8 cellular contexts compared by ENCODE assay signal in the genomic region with DNA sequence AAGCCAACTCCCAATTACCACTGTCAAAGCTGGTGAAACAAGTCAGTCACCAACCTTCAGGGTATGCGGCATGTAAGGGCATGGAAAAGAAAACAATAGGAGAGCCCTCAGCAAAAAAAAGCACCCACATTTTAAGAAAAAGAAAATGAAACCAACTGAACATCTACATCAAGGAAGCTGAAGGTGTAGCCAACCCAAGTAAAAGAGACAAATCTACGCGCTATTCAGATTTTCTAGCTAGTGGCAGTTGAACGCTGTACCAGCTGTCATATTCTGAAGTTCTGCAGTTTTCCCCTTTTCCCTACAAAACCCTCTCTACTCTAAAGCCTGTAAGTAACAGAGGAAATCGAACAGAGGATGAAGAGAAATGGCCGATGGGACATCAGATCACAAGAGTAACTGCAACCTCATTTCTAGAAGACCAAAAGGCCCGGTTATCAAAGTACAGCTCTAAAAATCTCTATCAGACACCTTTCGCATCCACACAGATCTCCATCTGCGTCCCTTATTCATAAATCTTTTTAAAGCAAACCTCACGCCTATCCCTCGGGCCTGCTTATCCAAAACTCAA. TPM values are rescaled to one million over a fixed set of nuclear protein-coding genes. Genes with fewer than 3 reads are reported as not detected.
DNase-seq lines count a peak whose midpoint lies in the region; ATAC-seq and TF ChIP-seq lines count a peak whose summit lies in the region.

No MANE protein-coding gene starts in this region.

- H3K36me3 ChIP-seq in prostate gland: no peaks in the 10 kb centered on the region

- intact Hi-C loops in prostate gland (cut with DNase I): loop anchor here (10.0 kb wide), 1 partner anchor 61 kb away; no protein-coding TSS in a partner anchor

- peak overlapping the region; percentile 93 for H3K4me3 Mint-ChIP-seq in stimulated activated naive CD8-positive, alpha-beta T cell treated with anti-CD3 and anti-CD28 coated beads, Interleukin-15, Interleukin-2, amounts not matched to agents 100 ng/mL and 50 ng/mL, for 24 hours
- peak overlapping the region; percentile 97 for H3K4me3 Mint-ChIP-seq in T-helper 17 cell

- no peak for TF ChIP-seq POLR2A in prostate gland (IDR thresholded peaks at IDR 0.05)

- WGBS in prostate gland: 5% methylated on average over 11 of the region's 11 CpGs

- peaks cover 11% of the 10 kb centered on the region for H3K36me3 Mint-ChIP-seq in stimulated activated naive CD8-positive, alpha-beta T cell treated with anti-CD3 and anti-CD28 coated beads, Interleukin-15, Interleukin-2, amounts not matched to agents 100 ng/mL and 50 ng/mL, for 24 hours (ENCODE audit: low read depth)
- peaks cover 6% of the 10 kb centered on the region for H3K36me3 Mint-ChIP-seq in T-helper 17 cell (ENCODE audit: low read depth)

- peak overlapping the region; percentile 81 to 91 for H3K27ac ChIP-seq in prostate gland

- DNase-seq in stimulated activated naive CD8-positive, alpha-beta T cell treated with anti-CD3 and anti-CD28 coated beads, Interleukin-15, Interleukin-2, amounts not matched to agents 100 U/mL and 50 U/mL, for 24 hours: no peak
- DNase-seq in T-helper 17 cell (no peak), fibroblast of pulmonary artery (ENCODE audit: low read depth) (no peak), prostate gland (ENCODE audit: low spot score) (no peak), mucosa of gallbladder (ENCODE audit: low spot score) (no peak), NCI-H2029 treated with DMSO at 0.1 percent for 48 hours (lab: John Stamatoyannopoulos, UW) (no peak)
- DNase-seq in stimulated activated CD4-positive, alpha-beta T cell treated with anti-CD3 and anti-CD28 coated beads, Interleukin-4, amount 100 ng/mL, for 24 hours: no peak

- ATAC-seq in stimulated activated naive CD8-positive, alpha-beta T cell treated with anti-CD3 and anti-CD28 coated beads, Interleukin-15, Interleukin-2, amounts not matched to agents 100 U/mL and 50 U/mL, for 24 hours: no peak
- ATAC-seq in T-helper 17 cell: no peak

- H3K4me3 ChIP-seq in fibroblast of pulmonary artery (replicated peaks; ENCODE audit: low read depth, low read length) (peak overlapping the region; percentile 89), prostate gland (peak overlapping the region; percentile 88 to 91)

- H3K27me3 ChIP-seq in prostate gland (replicated peaks; ENCODE audit: insufficient read depth): no peaks in the 10 kb centered on the region

- TF ChIP-seq CTCF in fibroblast of pulmonary artery (IDR thresholded peaks at IDR 0.05; ENCODE audit: low read length, missing control alignments): no peak
- no peak for TF ChIP-seq CTCF in prostate gland (IDR thresholded peaks at IDR 0.05)

- H3K4me1 Mint-ChIP-seq in stimulated activated naive CD8-positive, alpha-beta T cell treated with anti-CD3 and anti-CD28 coated beads, Interleukin-15, Interleukin-2, amounts not matched to agents 100 ng/mL and 50 ng/mL, for 24 hours (ENCODE audit: low read depth): peaks cover 77% of the 10 kb centered on the region
- peaks cover 70% of the 10 kb centered on the region for H3K4me1 Mint-ChIP-seq in T-helper 17 cell

- no peaks in the 10 kb centered on the region for H3K27me3 Mint-ChIP-seq in stimulated activated naive CD8-positive, alpha-beta T cell treated with anti-CD3 and anti-CD28 coated beads, Interleukin-15, Interleukin-2, amounts not matched to agents 100 ng/mL and 50 ng/mL, for 24 hours
- no peaks in the 10 kb centered on the region for H3K27me3 Mint-ChIP-seq in T-helper 17 cell

- no peaks in the 10 kb centered on the region for H3K4me1 ChIP-seq in prostate gland (replicated peaks)

- H3K9me3 Mint-ChIP-seq in stimulated activated naive CD8-positive, alpha-beta T cell treated with anti-CD3 and anti-CD28 coated beads, Interleukin-15, Interleukin-2, amounts not matched to agents 100 ng/mL and 50 ng/mL, for 24 hours: no peaks in the 10 kb centered on the region

- H3K9me3 ChIP-seq in T-helper 17 cell (ENCODE audit: control insufficient read depth, low read length, poor library complexity, severe bottlenecking) (no peaks in the 10 kb centered on the region), prostate gland (no peaks in the 10 kb centered on the region)

- H3K27ac Mint-ChIP-seq in stimulated activated naive CD8-positive, alpha-beta T cell treated with anti-CD3 and anti-CD28 coated beads, Interleukin-15, Interleukin-2, amounts not matched to agents 100 ng/mL and 50 ng/mL, for 24 hours: peak overlapping the region; percentile 97
- peak overlapping the region; percentile 96 for H3K27ac Mint-ChIP-seq in T-helper 17 cell

RNA-seq across cellular contexts. Expression of a gene that starts 1.4 kb away (rescaled TPM):
- total RNA-seq in T-helper 17 cell (100 to 1,000 TPM; 146 to 160 TPM), prostate gland (100 to 1,000 TPM; 127 to 132 TPM), mucosa of gallbladder (71.8 TPM)
